19 cellular contexts compared by ENCODE assay signal in the genomic region with DNA sequence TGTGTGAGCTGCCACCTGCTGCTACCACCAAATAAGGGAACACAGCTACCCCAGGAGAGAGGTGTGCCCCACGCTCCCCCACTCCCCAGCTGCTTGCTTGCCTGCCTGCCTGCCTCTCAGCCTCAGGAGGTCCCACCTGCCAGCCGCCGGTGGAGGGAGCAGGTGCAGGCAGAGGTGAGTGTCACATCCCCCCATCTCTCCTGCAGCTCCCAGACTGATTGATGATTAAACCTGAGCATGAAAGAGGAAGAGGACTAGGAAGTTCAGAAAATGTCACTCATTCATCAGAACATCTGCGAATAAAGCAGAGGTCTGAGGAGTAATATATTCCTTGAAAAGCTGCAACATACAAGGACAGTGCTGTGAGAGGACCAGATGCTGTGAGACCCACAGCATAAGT. TPM values are rescaled to one million over a fixed set of nuclear protein-coding genes. Genes with fewer than 3 reads are reported as not detected.
DNase-seq lines count a peak whose midpoint lies in the region; ATAC-seq, FAIRE-seq and TF ChIP-seq lines count a peak whose summit lies in the region.
"Had no signal": no experiment of that assay in that cellular context is flagged by ENCODE, and none has a peak within 500 bp of the region (broad histone marks: within the 10 kb centered on the region; RNA-seq: fewer than 3 reads in every experiment).

No MANE protein-coding gene starts in this region.

- ATAC-seq in CD4-positive, alpha-beta T cell (ENCODE audit: poor library complexity) = no peak
- ATAC-seq: Panc1 had no signal

- H3K27me3 ChIP-seq in CD4-positive, alpha-beta T cell (ENCODE audit: control insufficient read depth, insufficient read depth, low read length) = no peaks in the 10 kb centered on the region
- H3K27me3 ChIP-seq: cardiac muscle cell, dorsolateral prefrontal cortex, neutrophil, testis had no signal

- intact Hi-C loops in CD4-positive, alpha-beta T cell (cut with DNase I, micrococcal nuclease) = no loop called here

- no peaks in the 10 kb centered on the region for H3K9me3 Mint-ChIP-seq in CD4-positive, alpha-beta T cell

- H3K4me3 Mint-ChIP-seq in CD4-positive, alpha-beta T cell = no peak overlapping the region

- POLR2A ChIA-PET in CD4-positive, alpha-beta T cell (lab: Charles Lee) = no interaction called here

- CTCF ChIA-PET in CD4-positive, alpha-beta T cell (lab: Charles Lee) = no interaction called here

- peak; percentile 26 for FAIRE-seq in GM12891 (lab: Jason Lieb, UNC)
- FAIRE-seq: G401.6 had no signal

- H3K4me1 Mint-ChIP-seq in CD4-positive, alpha-beta T cell (ENCODE audit: low read depth) = peaks cover 31% of the 10 kb centered on the region

- H3K9me3 ChIP-seq in CD4-positive, alpha-beta T cell (ENCODE audit: control insufficient read depth, low read length) = no peaks in the 10 kb centered on the region
- H3K9me3 ChIP-seq: neutrophil, testis had no signal

- H3K27ac ChIP-seq in CD4-positive, alpha-beta T cell (ENCODE audit: low read depth, low read length) = no peak overlapping the region
- H3K27ac ChIP-seq: cardiac muscle cell, dorsolateral prefrontal cortex, neutrophil, SK-N-MC, testis had no signal

- H3K27me3 Mint-ChIP-seq in CD4-positive, alpha-beta T cell = no peaks in the 10 kb centered on the region

- no peaks in the 10 kb centered on the region for H3K36me3 Mint-ChIP-seq in CD4-positive, alpha-beta T cell (ENCODE audit: low read depth)

- DNase-seq in GM12891 (ENCODE audit: insufficient read length, low spot score) = no peak
- DNase-seq in NCI-H146 treated with DMSO at 0.1 percent for 48 hours (lab: John Stamatoyannopoulos, UW; ENCODE audit: unreplicated experiment) = peak; percentile 76
- peak; percentile 84 for DNase-seq in NCI-H345 treated with DMSO at 0.1 percent for 48 hours (lab: John Stamatoyannopoulos, UW; ENCODE audit: unreplicated experiment)
- peak; percentile 35 for DNase-seq in kidney tubule cell (ENCODE audit: low spot score)
- no peak for DNase-seq in CD4-positive, alpha-beta T cell
- no peak for DNase-seq in HuH-7.5 (ENCODE audit: low spot score)
- DNase-seq in activated T-cell treated with anti-CD3 and anti-CD28 coated beads, Interleukin-2, amount 50 U/mL, for 48 hours = no peak
- DNase-seq in activated CD4-positive, alpha-beta T cell treated with anti-CD3 and anti-CD28 coated beads for 1 hour = no peak
- DNase-seq: activated CD4-positive, alpha-beta T cell treated with anti-CD3 and anti-CD28 coated beads for 4 hours; activated effector memory CD4-positive, alpha-beta T cell treated with anti-CD3 and anti-CD28 coated beads, Interleukin-2, amount 50 U/mL, for 16 hours; dorsolateral prefrontal cortex; GOT3; retina; testis had no signal

- no peak for TF ChIP-seq CTCF in CD4-positive, alpha-beta T cell (IDR thresholded peaks at IDR 0.05)

- no peak overlapping the region for H3K27ac Mint-ChIP-seq in CD4-positive, alpha-beta T cell

- no peak for TF ChIP-seq POLR2A in GM12891 (IDR thresholded peaks at IDR 0.05; ENCODE audit: low read depth, low read length)

TF ChIP-seq in GM12891, 5 proteins besides CTCF, POLR2A, EP300 and RAD21:
- peak; percentile 41; the same call in 1 of the 2 replicates for TF ChIP-seq SPI1 (IDR thresholded peaks at IDR 0.05; ENCODE audit: low read depth, low read length)
- TF ChIP-seq POU2F2 (IDR thresholded peaks at IDR 0.05; ENCODE audit: low read depth, low read length) = no peak

RNA-seq across cellular contexts. Expression of a gene that starts 58.6 kb away (rescaled TPM):
- 6.9 TPM for polyA plus RNA-seq in GM12891 (2012; ENCODE audit: low read depth, missing spikeins)
- total RNA-seq in CD4-positive, alpha-beta T cell = 1 to 10 TPM; 5.1 to 5.4 TPM

Comparison
In these comparisons a context has a peak if more than half of its experiments do, and no peak if none do; other contexts are left out.
1. DNase-seq: peak in NCI-H146 treated with DMSO at 0.1 percent for 48 hours (single experiment), NCI-H345 treated with DMSO at 0.1 percent for 48 hours (single experiment) and kidney tubule cell (single experiment); none in GM12891 (single experiment), CD4-positive, alpha-beta T cell (0 of 10), HuH-7.5 (single experiment), activated T-cell treated with anti-CD3 and anti-CD28 coated beads, Interleukin-2, amount 50 U/mL, for 48 hours (0 of 2) and activated CD4-positive, alpha-beta T cell treated with anti-CD3 and anti-CD28 coated beads for 1 hour (single experiment).